In the genomic region with DNA sequence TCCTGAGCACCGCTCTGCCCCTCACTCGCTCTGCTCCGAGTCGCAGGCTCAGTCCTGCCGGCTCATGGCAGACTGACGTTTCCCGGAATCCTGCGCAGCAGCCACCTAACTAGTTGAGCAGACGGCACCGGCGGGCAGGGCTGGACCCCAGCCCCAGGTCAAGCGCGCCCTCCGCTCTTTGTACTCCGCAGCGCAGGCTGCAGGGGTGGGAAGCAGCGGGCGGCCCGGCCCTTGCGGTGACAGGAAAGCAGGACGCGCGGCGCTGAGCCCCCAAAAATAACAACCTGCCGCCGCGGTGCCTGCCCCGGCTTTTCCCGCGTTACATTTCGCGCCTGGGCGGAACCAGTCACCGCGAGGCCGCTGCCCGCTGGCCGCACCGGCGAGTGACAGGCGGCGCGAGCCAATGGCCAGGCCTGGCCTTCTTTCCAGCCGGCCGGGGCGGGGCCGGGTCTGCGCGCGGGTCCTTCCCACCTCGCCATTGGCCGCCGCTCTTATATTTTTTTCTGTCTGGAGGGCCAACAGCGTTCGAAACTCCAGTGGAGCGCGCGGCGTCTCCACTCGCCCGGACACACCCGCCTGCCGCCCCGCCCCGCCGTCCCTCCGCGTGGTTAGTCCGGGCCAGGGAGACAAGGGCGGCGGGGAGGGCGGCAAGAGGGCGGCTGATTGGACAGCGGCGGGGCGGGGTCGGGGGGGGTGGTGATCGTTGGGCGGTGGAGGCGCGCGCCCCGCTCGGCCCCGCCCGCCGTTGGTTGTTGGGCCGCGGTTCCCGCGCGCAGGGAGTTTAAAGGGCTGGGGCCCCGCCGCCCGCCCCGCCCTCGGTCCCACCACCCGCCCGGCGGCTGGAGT, we compare ENCODE assay signal across 8 cellular contexts. TPM values are rescaled to one million over a fixed set of nuclear protein-coding genes. Genes with fewer than 3 reads are reported as not detected.
DNase-seq lines count a peak whose midpoint lies in the region; ATAC-seq and TF ChIP-seq lines count a peak whose summit lies in the region.

A gene (minus strand): TSS at position 297 of the 846 bp plus-strand sequence. CDS start 338 bp downstream, outside the sequence.

- H3K27me3 ChIP-seq in adrenal gland (no peaks in the 10 kb centered on the region), heart right ventricle (no peaks in the 10 kb centered on the region)

- H3K4me1 ChIP-seq in adrenal gland (replicated peaks in 1 of 2), result peaks cover 13 to 28% of the 10 kb centered on the region in 2 donors
- peaks cover 7 to 52% (median 33%) of the 10 kb centered on the region in 9 donors for H3K4me1 ChIP-seq in heart right ventricle

- H3K4me3 ChIP-seq in adrenal gland (peak within 1 kb of the TSS; percentile 27 to 91 (median 56)), heart right ventricle (peak within 1 kb of the TSS; percentile 56 to 97 (median 85))

- H3K27me3 Mint-ChIP-seq in progenitor cell of endocrine pancreas, result no peaks in the 10 kb centered on the region

- H3K9me3 ChIP-seq in adrenal gland (replicated peaks in 1 of 3), result no peaks in the 10 kb centered on the region
- H3K9me3 ChIP-seq in heart right ventricle, result no peaks in the 10 kb centered on the region

- intact Hi-C loops in adrenal gland (cut with DNase I), result no loop called here
- intact Hi-C loops in heart right ventricle (cut with DNase I), result loop anchor here in 7 of 10 donors (1.0 to 10.0 kb wide), 13 partner anchors 31 to 249 kb away; a partner anchor contains a TSS

- TF ChIP-seq CTCF in adrenal gland (IDR thresholded peaks at IDR 0.05) (no peak), heart right ventricle (IDR thresholded peaks at IDR 0.05) (no peak), progenitor cell of endocrine pancreas (IDR thresholded peaks at IDR 0.05; ENCODE audit: unreplicated experiment) (no peak)

- H3K4me1 Mint-ChIP-seq in progenitor cell of endocrine pancreas (ENCODE audit: low read depth), result peaks cover 30% of the 10 kb centered on the region

- no peaks in the 10 kb centered on the region for H3K9me3 Mint-ChIP-seq in progenitor cell of endocrine pancreas (ENCODE audit: low read depth)

- peak within 1 kb of the TSS; percentile 96 for H3K27ac Mint-ChIP-seq in progenitor cell of endocrine pancreas

- H3K36me3 ChIP-seq in adrenal gland (replicated peaks in 1 of 2) (no peaks in the 10 kb centered on the region), heart right ventricle (no peaks in the 10 kb centered on the region)

- 0 to 1% (median 1%) methylated on average over 13 to 100 of the region's 100 CpGs; no CpG with 5 or more reads in 1 of the 4 donors for WGBS in adrenal gland, 4 donors
- 0 to 1% methylated on average over 94 to 100 of the region's 100 CpGs for WGBS in heart right ventricle, 2 donors

- H3K4me3 Mint-ChIP-seq in progenitor cell of endocrine pancreas (ENCODE audit: low read depth), result peak within 1 kb of the TSS; percentile 89

- TF ChIP-seq POLR2A in GM15510 (IDR thresholded peaks at IDR 0.05; ENCODE audit: borderline replicate concordance, extremely low read depth, insufficient read length) (peak; percentile 66), adrenal gland (IDR thresholded peaks at IDR 0.05) (peak in 1 of 2 donors; percentile 45)

- H3K36me3 Mint-ChIP-seq in progenitor cell of endocrine pancreas (ENCODE audit: insufficient read depth), result no peaks in the 10 kb centered on the region

- DNase-seq in NCI-H146 treated with DMSO at 0.1 percent for 48 hours (lab: John Stamatoyannopoulos, UW; ENCODE audit: unreplicated experiment) (peak; percentile 84), T-helper 1 cell (peak; percentile 84 to 99 (median 89)), adrenal gland (peak; percentile 97 to 98 (median 98)), heart right ventricle (peak; percentile 98), progenitor cell of endocrine pancreas (ENCODE audit: low spot score, unreplicated experiment) (peak; percentile 92), ureter (ENCODE audit: low spot score) (peak; percentile 97)

- ATAC-seq in HG02884 (IDR thresholded peaks at IDR 0.05; ENCODE audit: unreplicated experiment), result peak; percentile 58
- peak; percentile 90 to 96 (median 92) for ATAC-seq in heart right ventricle

- H3K27ac ChIP-seq in adrenal gland (peak within 1 kb of the TSS; percentile 74 to 98 (median 93)), heart right ventricle (peak within 1 kb of the TSS; percentile 95 to 100 (median 99))

RNA-seq across cellular contexts. Expression of the gene that starts here (rescaled TPM):
- 1 to 10 TPM in 5 of 8 donors, under 1 TPM in 3; 0.35 to 1.6 (median 1.2) TPM for total RNA-seq in adrenal gland
- polyA plus RNA-seq in adrenal gland, result 1 to 10 TPM in 1 of 3 donors, under 1 TPM in 2; 0.24 to 3.0 (median 0.37) TPM
- total RNA-seq in heart right ventricle, result 1 to 10 TPM; 2.4 to 6.4 (median 4.0) TPM
- polyA plus RNA-seq in heart right ventricle, result 1 to 10 TPM; 1.2 to 2.9 TPM
- total RNA-seq in progenitor cell of endocrine pancreas, result 5.3 and 5.7 TPM in 2 replicates
- 1.8 TPM for total RNA-seq in ureter

Comparison
In these comparisons a context has a peak if more than half of its experiments do, and no peak if none do; other contexts are left out.
1. Peak in every context shown above with its lines: DNase-seq, ATAC-seq, H3K4me3 ChIP-seq and H3K27ac ChIP-seq.
2. intact Hi-C loops: an anchor here in heart right ventricle (1.0 to 10.0 kb wide); none called in adrenal gland.